ENCODE assay signal across 1 cellular context in genomic region chr4:74056114-74056857, GRCh38.
A peak's percentile ranks its signal among the peaks of the same experiment; 100 is the strongest.
TF ChIP-seq lines count a peak whose summit lies in the region.

No MANE protein-coding gene starts in this region.

TF ChIP-seq in HEK293, 187 proteins besides CTCF, POLR2A, EP300 and RAD21 (continued from another document):
- TF ChIP-seq, protein P1, sequence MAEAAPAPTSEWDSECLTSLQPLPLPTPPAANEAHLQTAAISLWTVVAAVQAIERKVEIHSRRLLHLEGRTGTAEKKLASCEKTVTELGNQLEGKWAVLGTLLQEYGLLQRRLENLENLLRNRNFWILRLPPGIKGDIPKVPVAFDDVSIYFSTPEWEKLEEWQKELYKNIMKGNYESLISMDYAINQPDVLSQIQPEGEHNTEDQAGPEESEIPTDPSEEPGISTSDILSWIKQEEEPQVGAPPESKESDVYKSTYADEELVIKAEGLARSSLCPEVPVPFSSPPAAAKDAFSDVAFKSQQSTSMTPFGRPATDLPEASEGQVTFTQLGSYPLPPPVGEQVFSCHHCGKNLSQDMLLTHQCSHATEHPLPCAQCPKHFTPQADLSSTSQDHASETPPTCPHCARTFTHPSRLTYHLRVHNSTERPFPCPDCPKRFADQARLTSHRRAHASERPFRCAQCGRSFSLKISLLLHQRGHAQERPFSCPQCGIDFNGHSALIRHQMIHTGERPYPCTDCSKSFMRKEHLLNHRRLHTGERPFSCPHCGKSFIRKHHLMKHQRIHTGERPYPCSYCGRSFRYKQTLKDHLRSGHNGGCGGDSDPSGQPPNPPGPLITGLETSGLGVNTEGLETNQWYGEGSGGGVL (tag by site-specific recombination; IDR thresholded peaks at IDR 0.05), result 0 out of 2 replicates have a peak, but pooled peaks have one; percentile 11
- TF ChIP-seq ZNF510 (tag by site-specific recombination; IDR thresholded peaks at IDR 0.05; ENCODE audit: insufficient replicate concordance) (no peak), ZNF324 (tag by site-specific recombination; IDR thresholded peaks at IDR 0.05) (0 out of 2 replicates have a peak, but pooled peaks have one; percentile 49)
